In genomic region chr14:105458571-105458970, GRCh38 we compare ENCODE assay signal across 29 cellular contexts.
"Had no signal": no experiment of that assay in that cellular context is flagged by ENCODE, and none has a peak within 500 bp of the region (broad histone marks: within the 10 kb centered on the region; RNA-seq: fewer than 3 reads in every experiment).

No MANE protein-coding gene starts in this region.

- H3K4me1 Mint-ChIP-seq: neural crest cell had no signal

- H3K27ac ChIP-seq: neutrophil, pancreas, prostate gland, right lobe of liver, sigmoid colon, suprapubic skin, testis, tibial artery, transverse colon, vagina had no signal

- H3K4me3 ChIP-seq: pancreas, prostate gland, right lobe of liver, sigmoid colon, suprapubic skin, testis, tibial artery, transverse colon, vagina had no signal

- H3K4me1 ChIP-seq: pancreas, prostate gland, right lobe of liver, sigmoid colon, suprapubic skin, testis, tibial artery, transverse colon, vagina had no signal

- DNase-seq: naive B cell; naive thymus-derived CD8-positive, alpha-beta T cell; nephron progenitor cell; nucleus accumbens; retina; right lobe of liver; sigmoid colon; small intestine; stimulated activated CD4-positive, alpha-beta T cell treated with anti-CD3 and anti-CD28 coated beads, Interleukin-15, amount 100 ng/mL, for 24 hours; stimulated activated CD4-positive, alpha-beta T cell treated with anti-CD3 and anti-CD28 coated beads, Interleukin-2, amount 100 ng/mL, for 24 hours; stimulated activated CD4-positive, alpha-beta T cell treated with anti-CD3 and anti-CD28 coated beads, Interleukin-2, amount 100 ng/mL, for 48 hours; stimulated activated CD4-positive, alpha-beta T cell treated with anti-CD3 and anti-CD28 coated beads, Interleukin-4, amount 100 ng/mL, for 24 hours; stimulated activated naive CD4-positive, alpha-beta T cell; stimulated activated naive CD8-positive, alpha-beta T cell treated with anti-CD3 and anti-CD28 coated beads, Interleukin-15, amount 100 ng/mL, for 72 hours; stimulated activated naive CD8-positive, alpha-beta T cell treated with anti-CD3 and anti-CD28 coated beads, Interleukin-15, Interleukin-2, amounts not matched to agents 100 U/mL and 50 U/mL, for 24 hours; substantia nigra; testis; tibial artery; transverse colon had no signal

- H3K27ac Mint-ChIP-seq: naive B cell; naive thymus-derived CD8-positive, alpha-beta T cell; natural killer cell treated with Interleukin-12 subunit alpha and Interleukin-12 subunit beta and Interleukin-15 and Interleukin-18, amount 100 ng/mL, for 72 hours; nephron progenitor cell; stimulated activated effector memory CD8-positive, alpha-beta T cell treated with anti-CD3 and anti-CD28 coated beads, Interleukin-12 subunit alpha, Interleukin-12 subunit beta, amount 100 ng/mL, for 72 hours; stimulated activated naive CD8-positive, alpha-beta T cell treated with anti-CD3 and anti-CD28 coated beads, Interleukin-15, amount 100 ng/mL, for 72 hours; type B pancreatic cell had no signal

- ATAC-seq: naive thymus-derived CD8-positive, alpha-beta T cell; natural killer cell treated with Interleukin-12 subunit alpha and Interleukin-12 subunit beta and Interleukin-15 and Interleukin-18, amount 100 ng/mL, for 72 hours; pancreas; right lobe of liver; stimulated activated effector memory CD8-positive, alpha-beta T cell treated with anti-CD3 and anti-CD28 coated beads, Interleukin-12 subunit alpha, Interleukin-12 subunit beta, amount 100 ng/mL, for 72 hours; stimulated activated naive CD8-positive, alpha-beta T cell treated with anti-CD3 and anti-CD28 coated beads, Interleukin-15, Interleukin-2, amounts not matched to agents 100 U/mL and 50 U/mL, for 24 hours had no signal

- H3K9me3 ChIP-seq: neutrophil, pancreas, prostate gland, right lobe of liver, sigmoid colon, suprapubic skin, testis, tibial artery, transverse colon, vagina had no signal

- H3K27me3 Mint-ChIP-seq: naive B cell; naive thymus-derived CD8-positive, alpha-beta T cell; natural killer cell treated with Interleukin-12 subunit alpha and Interleukin-12 subunit beta and Interleukin-15 and Interleukin-18, amount 100 ng/mL, for 72 hours; stimulated activated naive CD8-positive, alpha-beta T cell treated with anti-CD3 and anti-CD28 coated beads, Interleukin-15, amount 100 ng/mL, for 72 hours; type B pancreatic cell had no signal

- FAIRE-seq: pancreas, small intestine, urothelium cell line had no signal

- H3K4me3 Mint-ChIP-seq: naive B cell; naive thymus-derived CD8-positive, alpha-beta T cell; natural killer cell treated with Interleukin-12 subunit alpha and Interleukin-12 subunit beta and Interleukin-15 and Interleukin-18, amount 100 ng/mL, for 72 hours; nephron progenitor cell; neural crest cell; stimulated activated effector memory CD8-positive, alpha-beta T cell treated with anti-CD3 and anti-CD28 coated beads, Interleukin-12 subunit alpha, Interleukin-12 subunit beta, amount 100 ng/mL, for 72 hours; stimulated activated naive CD8-positive, alpha-beta T cell treated with anti-CD3 and anti-CD28 coated beads, Interleukin-15, amount 100 ng/mL, for 72 hours; type B pancreatic cell had no signal

- H3K36me3 Mint-ChIP-seq: natural killer cell treated with Interleukin-12 subunit alpha and Interleukin-12 subunit beta and Interleukin-15 and Interleukin-18, amount 100 ng/mL, for 72 hours; type B pancreatic cell had no signal

- H3K9me3 Mint-ChIP-seq: naive B cell; naive thymus-derived CD8-positive, alpha-beta T cell; natural killer cell treated with Interleukin-12 subunit alpha and Interleukin-12 subunit beta and Interleukin-15 and Interleukin-18, amount 100 ng/mL, for 72 hours; nephron progenitor cell; neural crest cell; stimulated activated effector memory CD8-positive, alpha-beta T cell treated with anti-CD3 and anti-CD28 coated beads, Interleukin-12 subunit alpha, Interleukin-12 subunit beta, amount 100 ng/mL, for 72 hours; stimulated activated naive CD8-positive, alpha-beta T cell treated with anti-CD3 and anti-CD28 coated beads, Interleukin-15, amount 100 ng/mL, for 72 hours; type B pancreatic cell had no signal

- H3K27me3 ChIP-seq: neutrophil, pancreas, right lobe of liver, sigmoid colon, suprapubic skin, testis, tibial artery, transverse colon, vagina had no signal
